In genomic region chr17:75827291-75828050, GRCh38 we compare ENCODE assay signal across 8 cellular contexts. TPM values are rescaled to one million over a fixed set of nuclear protein-coding genes. Genes with fewer than 3 reads are reported as not detected.
DNase-seq lines count a peak whose midpoint lies in the region; ATAC-seq lines count a peak whose summit lies in the region.

No MANE protein-coding gene starts in this region.

- ATAC-seq in HG03095 (IDR thresholded peaks at IDR 0.05; ENCODE audit: unreplicated experiment) (no peak), GM19452 (IDR thresholded peaks at IDR 0.05; ENCODE audit: unreplicated experiment) (no peak)

- peak overlapping the region; percentile 37 for H3K9ac ChIP-seq in skeletal muscle satellite cell (ENCODE audit: low read depth, low read length)

- no peaks in the 10 kb centered on the region for H3K9me3 ChIP-seq in skeletal muscle satellite cell (replicated peaks; ENCODE audit: low read length)

- peaks cover 13% of the 10 kb centered on the region for H3K4me1 ChIP-seq in skeletal muscle satellite cell (ENCODE audit: control insufficient read depth, insufficient read depth, low read length)

- H3K36me3 ChIP-seq in skeletal muscle satellite cell (ENCODE audit: insufficient read depth, low read length) = peaks cover 16% of the 10 kb centered on the region

- DNase-seq in EL (peak; percentile 45), NCI-H1092 (lab: John Stamatoyannopoulos, UW) (peak; percentile 72), T-helper 22 cell (ENCODE audit: low read depth) (peak; percentile 54), astrocyte of the hippocampus (ENCODE audit: low read depth, low spot score) (peak; percentile 86), hippocampal formation (lab: John Stamatoyannopoulos, UW) (peak; percentile 30 to 64)

- H3K4me3 ChIP-seq in skeletal muscle satellite cell (ENCODE audit: low read length) = peak overlapping the region; percentile 43

- H3K4me2 ChIP-seq in skeletal muscle satellite cell (ENCODE audit: low read length) = peak overlapping the region; percentile 76

- no peaks in the 10 kb centered on the region for H3K27me3 ChIP-seq in skeletal muscle satellite cell (ENCODE audit: control insufficient read depth, insufficient read depth, low read length)

RNA-seq across cellular contexts. Expression of gene UNC13D, which starts 16.7 kb away (rescaled TPM):
- total RNA-seq in skeletal muscle satellite cell (2012; rRNA removed) = under 0.01 and 1.0 TPM in 2 replicates

RNA-seq across cellular contexts. Expression of gene WBP2, which starts 27.7 kb away (rescaled TPM):
- 15.1 and 18.5 TPM in 2 replicates for total RNA-seq in skeletal muscle satellite cell (2012; rRNA removed)

RNA-seq across cellular contexts. Expression of gene UNK, which starts 42.9 kb away (rescaled TPM):
- total RNA-seq in skeletal muscle satellite cell (2012; rRNA removed) = 10.9 and 12.9 TPM in 2 replicates

RNA-seq across cellular contexts. Expression of gene TRIM47, which starts 50.9 kb away (rescaled TPM):
- total RNA-seq in skeletal muscle satellite cell (2012; rRNA removed) = 22.9 and 26.4 TPM in 2 replicates
